Comparison of ENCODE assay signal across 7 cellular contexts in the genomic region with DNA sequence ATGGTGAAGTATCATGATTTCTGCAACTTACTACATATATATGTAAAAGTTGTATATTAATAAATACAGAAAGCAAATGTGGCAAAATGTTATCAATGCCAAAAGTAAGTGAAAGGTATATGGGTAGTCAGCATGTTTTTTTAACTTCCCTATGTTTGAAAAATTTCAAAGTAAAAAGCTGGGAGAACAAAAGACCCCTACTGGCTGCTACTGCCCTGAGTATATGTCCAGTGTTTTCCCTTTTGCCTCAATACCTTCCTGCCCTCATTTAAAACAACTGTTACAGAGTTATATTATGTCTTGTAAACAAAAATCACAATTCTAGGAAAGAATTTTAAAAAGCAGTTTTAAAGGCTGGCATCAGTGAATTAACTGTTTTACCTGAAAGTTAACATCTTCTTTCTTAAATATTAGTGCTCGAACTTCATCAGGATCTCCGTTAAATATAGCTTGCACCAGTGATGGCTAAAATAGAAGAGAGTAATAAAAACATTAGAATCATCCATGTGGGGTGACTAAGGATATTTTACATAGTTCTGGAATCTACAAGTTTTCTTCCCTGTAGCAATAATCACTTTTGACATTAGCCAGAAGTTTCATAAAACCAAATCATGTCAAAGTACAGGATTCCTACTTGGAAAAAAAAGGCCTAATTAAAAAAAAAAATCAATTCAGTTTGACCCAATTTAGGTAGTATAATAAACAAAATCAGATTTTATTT. TPM values are rescaled to one million over a fixed set of nuclear protein-coding genes. Genes with fewer than 3 reads are reported as not detected.
A peak's percentile ranks its signal among the peaks of the same experiment; 100 is the strongest.
DNase-seq lines count a peak whose midpoint lies in the region; ATAC-seq and TF ChIP-seq lines count a peak whose summit lies in the region.

No MANE protein-coding gene starts in this region.

- H3K4me3 ChIP-seq in GM23338, result no peak overlapping the region
- H3K4me3 ChIP-seq in fibroblast of mammary gland (ENCODE audit: control insufficient read depth, low read depth, low read length), result peak overlapping the region; percentile 92
- H3K4me3 ChIP-seq in stomach, result peak overlapping the region; percentile 34 to 43 (median 38)

- H3F3A ChIP-seq in GM23338 (replicated peaks; ENCODE audit: low read depth), result no peaks in the 10 kb centered on the region

- no peaks in the 10 kb centered on the region for H3K9me3 Mint-ChIP-seq in GM23338

- 0 out of 2 replicates have a peak, but pooled peaks cover 2% of the 10 kb centered on the region for H4K20me1 ChIP-seq in GM23338 (replicated peaks; ENCODE audit: insufficient read depth)

- H3K27ac Mint-ChIP-seq in GM23338, result peak overlapping the region; percentile 13

- peaks cover 2% of the 10 kb centered on the region for H3K27me3 Mint-ChIP-seq in GM23338 (ENCODE audit: insufficient read depth, low read depth, poor library complexity)

- H3K27ac ChIP-seq in GM23338 (ENCODE audit: low read depth), result no peak overlapping the region
- peak overlapping the region in 4 of 5 donors; percentile 75 to 89 (median 88) for H3K27ac ChIP-seq in stomach

- TF ChIP-seq POLR2A in stomach (IDR thresholded peaks at IDR 0.05), result no peak

- H3K4me2 ChIP-seq in GM23338, result no peak overlapping the region

- no peaks in the 10 kb centered on the region for H3K27me3 ChIP-seq in GM23338 (ENCODE audit: insufficient read depth)
- no peaks in the 10 kb centered on the region for H3K27me3 ChIP-seq in stomach

- peaks cover 57% of the 10 kb centered on the region for H3K79me2 ChIP-seq in GM23338 (replicated peaks; ENCODE audit: insufficient read depth)

- no peak overlapping the region for H2AFZ ChIP-seq in GM23338

- no peak for ATAC-seq in GM23338
- peak; percentile 13; the same call in 1 of the 3 replicates for ATAC-seq in SK-N-SH treated with all-trans-retinoic acid at 6 μM for 48 hours
- no peak for ATAC-seq in GM21717 (IDR thresholded peaks at IDR 0.05; ENCODE audit: unreplicated experiment)
- no peak for ATAC-seq in GM21390 (IDR thresholded peaks at IDR 0.05; ENCODE audit: unreplicated experiment)

- peaks cover 33% of the 10 kb centered on the region for H3K4me1 Mint-ChIP-seq in GM23338

- no peaks in the 10 kb centered on the region for H3K9me2 ChIP-seq in GM23338 (ENCODE audit: insufficient read depth)

- no peak for TF ChIP-seq CTCF in GM23338 (conservative IDR thresholded peaks at IDR 0.05; ENCODE audit: low read depth in 2 of 2)
- TF ChIP-seq CTCF in fibroblast of mammary gland (conservative IDR thresholded peaks at IDR 0.05; ENCODE audit: control insufficient read depth, insufficient read depth, low read depth, low read length), result peak; percentile 31
- no peak for TF ChIP-seq CTCF in stomach (IDR thresholded peaks at IDR 0.05)

- no peaks in the 10 kb centered on the region for H3K9me3 ChIP-seq in stomach

- no peak for TF ChIP-seq EP300 in stomach (IDR thresholded peaks at IDR 0.05)

- DNase-seq in GM23338 (ENCODE audit: low spot score), result no peak
- DNase-seq in fibroblast of mammary gland (ENCODE audit: low read depth), result no peak
- DNase-seq in stomach, result no peak
- no peak for DNase-seq in activated naive CD4-positive, alpha-beta T cell treated with anti-CD3 and anti-CD28 coated beads, Interleukin-2, amount 50 U/mL, for 16 hours

- H3K4me1 ChIP-seq in GM23338 (ENCODE audit: insufficient read depth) (peaks cover 32% of the 10 kb centered on the region), stomach (peaks cover 9 to 67% (median 22%) of the 10 kb centered on the region in 4 donors)

- 56 to 89% (median 77%) methylated on average over 2 of the region's 2 CpGs for WGBS in stomach, 5 donors

- no peaks in the 10 kb centered on the region for H3K36me3 ChIP-seq in GM23338 (ENCODE audit: insufficient read depth)
- no peaks in the 10 kb centered on the region for H3K36me3 ChIP-seq in stomach

- no peak overlapping the region for H3K4me3 Mint-ChIP-seq in GM23338

- H3K36me3 Mint-ChIP-seq in GM23338 (ENCODE audit: low read depth), result peaks cover 4% of the 10 kb centered on the region; the same call in 2 of the 3 replicates

- intact Hi-C loops in stomach (cut with DNase I; ENCODE audit: low total_unique reads), result no loop called here

TF ChIP-seq in GM23338, 12 proteins besides CTCF, POLR2A, EP300 and RAD21:
- TF ChIP-seq ZNF114 (CRISPR knock-in tag; IDR thresholded peaks at IDR 0.05), result no peak
- no peak for TF ChIP-seq CREB1 (CRISPR knock-in tag; IDR thresholded peaks at IDR 0.05; ENCODE audit: low read depth)
- TF ChIP-seq, protein P1, sequence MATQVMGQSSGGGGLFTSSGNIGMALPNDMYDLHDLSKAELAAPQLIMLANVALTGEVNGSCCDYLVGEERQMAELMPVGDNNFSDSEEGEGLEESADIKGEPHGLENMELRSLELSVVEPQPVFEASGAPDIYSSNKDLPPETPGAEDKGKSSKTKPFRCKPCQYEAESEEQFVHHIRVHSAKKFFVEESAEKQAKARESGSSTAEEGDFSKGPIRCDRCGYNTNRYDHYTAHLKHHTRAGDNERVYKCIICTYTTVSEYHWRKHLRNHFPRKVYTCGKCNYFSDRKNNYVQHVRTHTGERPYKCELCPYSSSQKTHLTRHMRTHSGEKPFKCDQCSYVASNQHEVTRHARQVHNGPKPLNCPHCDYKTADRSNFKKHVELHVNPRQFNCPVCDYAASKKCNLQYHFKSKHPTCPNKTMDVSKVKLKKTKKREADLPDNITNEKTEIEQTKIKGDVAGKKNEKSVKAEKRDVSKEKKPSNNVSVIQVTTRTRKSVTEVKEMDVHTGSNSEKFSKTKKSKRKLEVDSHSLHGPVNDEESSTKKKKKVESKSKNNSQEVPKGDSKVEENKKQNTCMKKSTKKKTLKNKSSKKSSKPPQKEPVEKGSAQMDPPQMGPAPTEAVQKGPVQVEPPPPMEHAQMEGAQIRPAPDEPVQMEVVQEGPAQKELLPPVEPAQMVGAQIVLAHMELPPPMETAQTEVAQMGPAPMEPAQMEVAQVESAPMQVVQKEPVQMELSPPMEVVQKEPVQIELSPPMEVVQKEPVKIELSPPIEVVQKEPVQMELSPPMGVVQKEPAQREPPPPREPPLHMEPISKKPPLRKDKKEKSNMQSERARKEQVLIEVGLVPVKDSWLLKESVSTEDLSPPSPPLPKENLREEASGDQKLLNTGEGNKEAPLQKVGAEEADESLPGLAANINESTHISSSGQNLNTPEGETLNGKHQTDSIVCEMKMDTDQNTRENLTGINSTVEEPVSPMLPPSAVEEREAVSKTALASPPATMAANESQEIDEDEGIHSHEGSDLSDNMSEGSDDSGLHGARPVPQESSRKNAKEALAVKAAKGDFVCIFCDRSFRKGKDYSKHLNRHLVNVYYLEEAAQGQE (IDR thresholded peaks at IDR 0.05; ENCODE audit: unreplicated experiment), result no peak
- TF ChIP-seq, protein P2, sequence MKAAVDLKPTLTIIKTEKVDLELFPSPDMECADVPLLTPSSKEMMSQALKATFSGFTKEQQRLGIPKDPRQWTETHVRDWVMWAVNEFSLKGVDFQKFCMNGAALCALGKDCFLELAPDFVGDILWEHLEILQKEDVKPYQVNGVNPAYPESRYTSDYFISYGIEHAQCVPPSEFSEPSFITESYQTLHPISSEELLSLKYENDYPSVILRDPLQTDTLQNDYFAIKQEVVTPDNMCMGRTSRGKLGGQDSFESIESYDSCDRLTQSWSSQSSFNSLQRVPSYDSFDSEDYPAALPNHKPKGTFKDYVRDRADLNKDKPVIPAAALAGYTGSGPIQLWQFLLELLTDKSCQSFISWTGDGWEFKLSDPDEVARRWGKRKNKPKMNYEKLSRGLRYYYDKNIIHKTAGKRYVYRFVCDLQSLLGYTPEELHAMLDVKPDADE (IDR thresholded peaks at IDR 0.05), result no peak
- TF ChIP-seq EZH2 (IDR thresholded peaks at IDR 0.05; ENCODE audit: low read depth, unreplicated experiment), result no peak

TF ChIP-seq in SK-N-SH treated with all-trans-retinoic acid at 6 μM for 48 hours, 23 proteins besides CTCF, POLR2A, EP300 and RAD21 (continues in another document):
- TF ChIP-seq ZNF565 (CRISPR knock-in tag; conservative IDR thresholded peaks at IDR 0.05; ENCODE audit: low read depth), result no peak
- no peak for TF ChIP-seq ZNF70 (CRISPR knock-in tag; IDR thresholded peaks at IDR 0.05)
- no peak for TF ChIP-seq OSR1 (CRISPR knock-in tag; IDR thresholded peaks at IDR 0.05)
- TF ChIP-seq ZNF8 (CRISPR knock-in tag; IDR thresholded peaks at IDR 0.05), result no peak
- TF ChIP-seq TCF4 (CRISPR knock-in tag; IDR thresholded peaks at IDR 0.05; ENCODE audit: borderline replicate concordance), result no peak
- TF ChIP-seq RARB (CRISPR knock-in tag; IDR thresholded peaks at IDR 0.05), result no peak
- no peak for TF ChIP-seq BACH2 (CRISPR knock-in tag; IDR thresholded peaks at IDR 0.05; ENCODE audit: borderline replicate concordance)
- TF ChIP-seq, protein P3, sequence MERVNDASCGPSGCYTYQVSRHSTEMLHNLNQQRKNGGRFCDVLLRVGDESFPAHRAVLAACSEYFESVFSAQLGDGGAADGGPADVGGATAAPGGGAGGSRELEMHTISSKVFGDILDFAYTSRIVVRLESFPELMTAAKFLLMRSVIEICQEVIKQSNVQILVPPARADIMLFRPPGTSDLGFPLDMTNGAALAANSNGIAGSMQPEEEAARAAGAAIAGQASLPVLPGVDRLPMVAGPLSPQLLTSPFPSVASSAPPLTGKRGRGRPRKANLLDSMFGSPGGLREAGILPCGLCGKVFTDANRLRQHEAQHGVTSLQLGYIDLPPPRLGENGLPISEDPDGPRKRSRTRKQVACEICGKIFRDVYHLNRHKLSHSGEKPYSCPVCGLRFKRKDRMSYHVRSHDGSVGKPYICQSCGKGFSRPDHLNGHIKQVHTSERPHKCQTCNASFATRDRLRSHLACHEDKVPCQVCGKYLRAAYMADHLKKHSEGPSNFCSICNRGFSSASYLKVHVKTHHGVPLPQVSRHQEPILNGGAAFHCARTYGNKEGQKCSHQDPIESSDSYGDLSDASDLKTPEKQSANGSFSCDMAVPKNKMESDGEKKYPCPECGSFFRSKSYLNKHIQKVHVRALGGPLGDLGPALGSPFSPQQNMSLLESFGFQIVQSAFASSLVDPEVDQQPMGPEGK (CRISPR knock-in tag; IDR thresholded peaks at IDR 0.05; ENCODE audit: borderline replicate concordance), result no peak
- TF ChIP-seq, protein P4, sequence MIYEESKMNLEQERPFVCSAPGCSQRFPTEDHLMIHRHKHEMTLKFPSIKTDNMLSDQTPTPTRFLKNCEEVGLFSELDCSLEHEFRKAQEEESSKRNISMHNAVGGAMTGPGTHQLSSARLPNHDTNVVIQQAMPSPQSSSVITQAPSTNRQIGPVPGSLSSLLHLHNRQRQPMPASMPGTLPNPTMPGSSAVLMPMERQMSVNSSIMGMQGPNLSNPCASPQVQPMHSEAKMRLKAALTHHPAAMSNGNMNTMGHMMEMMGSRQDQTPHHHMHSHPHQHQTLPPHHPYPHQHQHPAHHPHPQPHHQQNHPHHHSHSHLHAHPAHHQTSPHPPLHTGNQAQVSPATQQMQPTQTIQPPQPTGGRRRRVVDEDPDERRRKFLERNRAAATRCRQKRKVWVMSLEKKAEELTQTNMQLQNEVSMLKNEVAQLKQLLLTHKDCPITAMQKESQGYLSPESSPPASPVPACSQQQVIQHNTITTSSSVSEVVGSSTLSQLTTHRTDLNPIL (CRISPR knock-in tag; IDR thresholded peaks at IDR 0.05; ENCODE audit: low read depth), result no peak

RNA-seq across cellular contexts. Expression of a gene that starts 2.8 kb away (rescaled TPM):
- total RNA-seq in GM23338 (2014; rRNA removed; shearing (Covaris generic)), result 61.3 and 63.7 TPM in 2 replicates
- 13.9 and 15.2 TPM in 2 replicates for polyA plus RNA-seq in GM23338 (2016; fragmentation: Nextera tagmentation; extraction: Ambion mirVana)
- 100 to 1,000 TPM in 1 of 5 donors, 10 to 100 TPM in 4; 10.7 to 102 (median 43.8) TPM for total RNA-seq in stomach
- polyA plus RNA-seq in stomach, result 10 to 100 TPM in 1 of 3 donors, 1 to 10 TPM in 2; 6.8 to 14.4 (median 9.8) TPM
